Comparison of ENCODE assay signal across 9 cellular contexts in genomic region chr17:73770849-73771229, GRCh38.
A peak's percentile ranks its signal among the peaks of the same experiment; 100 is the strongest.
DNase-seq lines count a peak whose midpoint lies in the region; ATAC-seq, FAIRE-seq and TF ChIP-seq lines count a peak whose summit lies in the region.
"Had no signal": no experiment of that assay in that cellular context is flagged by ENCODE, and none has a peak within 500 bp of the region (broad histone marks: within the 10 kb centered on the region; RNA-seq: fewer than 3 reads in every experiment).

No MANE protein-coding gene starts in this region.

- no peak overlapping the region for H3K9ac ChIP-seq in endodermal cell (ENCODE audit: extremely low read depth, low read length, poor library complexity, severe bottlenecking)

- H3K4me1 ChIP-seq in endodermal cell (ENCODE audit: control insufficient read depth, insufficient read depth, low read length) = no peaks in the 10 kb centered on the region

- H3K27ac ChIP-seq in C4-2B (peak overlapping the region; percentile 20), endodermal cell (ENCODE audit: low read depth, low read length) (peak overlapping the region; percentile 49)

- no peaks in the 10 kb centered on the region for H3K36me3 ChIP-seq in endodermal cell (ENCODE audit: control insufficient read depth, insufficient read depth, low read length)

- peaks cover 33% of the 10 kb centered on the region for H3K27me3 Mint-ChIP-seq in endodermal cell (ENCODE audit: insufficient read depth)

- no peak for ATAC-seq in HG03378 (IDR thresholded peaks at IDR 0.05; ENCODE audit: unreplicated experiment)

- H3K4me1 Mint-ChIP-seq in endodermal cell = peaks cover 4% of the 10 kb centered on the region

- H3K36me3 Mint-ChIP-seq in endodermal cell (ENCODE audit: low read depth) = no peaks in the 10 kb centered on the region

- TF ChIP-seq CTCF in C4-2B (conservative IDR thresholded peaks at IDR 0.05) (no peak), endodermal cell (conservative IDR thresholded peaks at IDR 0.05) (no peak)

- DNase-seq in RPMI7951 (ENCODE audit: low read depth) = peak; percentile 18
- DNase-seq in endodermal cell = no peak
- DNase-seq in superior temporal gyrus (ENCODE audit: extremely low spot score) = peak; percentile 27
- no peak for DNase-seq in hypothalamus (lab: John Stamatoyannopoulos, UW)
- DNase-seq in RCC 7860 (ENCODE audit: low spot score) = no peak
- DNase-seq: H9, NCI-H187 treated with DMSO at 0.1 percent for 48 hours had no signal

- H3K27me3 ChIP-seq in endodermal cell (ENCODE audit: control insufficient read depth, insufficient read depth, low read length, poor library complexity, severe bottlenecking) = no peaks in the 10 kb centered on the region

- H3K9me3 Mint-ChIP-seq in endodermal cell = peaks cover 1% of the 10 kb centered on the region

- no peak overlapping the region for H3K27ac Mint-ChIP-seq in endodermal cell

- no peak overlapping the region for H3K4me3 ChIP-seq in endodermal cell (ENCODE audit: low read length)

- H3K9me3 ChIP-seq in endodermal cell (ENCODE audit: control insufficient read depth, low read length) = no peaks in the 10 kb centered on the region

- WGBS in endodermal cell (ENCODE audit: insufficient coverage in 1 of 2, insufficient read length in 1 of 2), 2 experiments = 71 to 92% methylated on average over 2 to 6 of the region's 6 CpGs

- no peak for FAIRE-seq in RCC 7860 (lab: Jason Lieb, UNC)

- H3K4me3 Mint-ChIP-seq in endodermal cell = no peak overlapping the region
- H3K4me3 Mint-ChIP-seq: H9 had no signal

Comparison
In these comparisons a context has a peak if more than half of its experiments do, and no peak if none do; other contexts are left out.
1. DNase-seq: peak in RPMI7951 (single experiment) and superior temporal gyrus (single experiment); none in endodermal cell (single experiment), hypothalamus (0 of 51) and RCC 7860 (single experiment).